35 cellular contexts compared by ENCODE assay signal in the genomic region with DNA sequence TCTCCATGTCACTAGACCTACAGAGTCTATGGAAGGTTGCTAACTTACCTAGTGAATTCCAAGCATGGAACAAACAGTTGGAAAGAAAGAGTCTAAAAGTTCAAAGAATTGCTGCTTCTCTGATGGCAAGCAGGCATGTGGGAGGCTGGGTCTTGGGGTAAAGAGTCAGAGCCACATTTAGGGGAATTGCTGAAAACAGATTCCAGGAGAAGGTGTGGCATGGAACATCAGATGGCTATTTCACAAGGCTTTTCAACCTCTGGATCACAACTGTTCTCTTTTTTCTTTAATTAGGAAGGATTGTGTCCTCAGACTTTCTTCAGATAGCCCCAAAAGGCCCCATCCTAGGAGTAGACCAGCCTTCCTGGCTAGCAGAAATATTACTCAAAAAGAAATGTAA.
"Had no signal": no experiment of that assay in that cellular context is flagged by ENCODE, and none has a peak within 500 bp of the region (broad histone marks: within the 10 kb centered on the region; RNA-seq: fewer than 3 reads in every experiment).

No MANE protein-coding gene starts in this region.

- H3K36me3 ChIP-seq: MG63 had no signal

- H3K27me3 ChIP-seq: MG63 had no signal

- H3K4me3 ChIP-seq: MG63 had no signal

- DNase-seq: Karpas-422, Kasumi-1, MG63, MM.1S, MV-4-11, NCI-H1048, NCI-H1092, NCI-H1092 treated with DMSO at 0.1 percent for 48 hours, NCI-H1105, NCI-H1105 treated with DMSO at 0.1 percent for 48 hours, NCI-H1417, NCI-H1417 treated with DMSO at 0.1 percent for 48 hours, NCI-H1436, NCI-H1436 treated with DMSO at 0.1 percent for 48 hours, NCI-H146, NCI-H1694, NCI-H1694 treated with DMSO at 0.1 percent for 48 hours, NCI-H187, NCI-H187 treated with DMSO at 0.1 percent for 48 hours, NCI-H1930, NCI-H2029, NCI-H2029 treated with DMSO at 0.1 percent for 48 hours, NCI-H2081, NCI-H2081 treated with DMSO at 0.1 percent for 48 hours, NCI-H2107, NCI-H2171, NCI-H2171 treated with DMSO at 0.1 percent for 48 hours, NCI-H2227 treated with DMSO at 0.1 percent for 48 hours, NCI-H226, NCI-H345, NCI-H446, NCI-H446 treated with DMSO at 0.1 percent for 48 hours, NCI-H510A, NCI-H510A treated with DMSO at 0.1 percent for 48 hours had no signal

- H3K9ac ChIP-seq: KMS-11 had no signal

- H3K27ac ChIP-seq: KMS-11 had no signal

- H3K9me3 ChIP-seq: MG63 had no signal

- H3K4me2 ChIP-seq: KMS-11 had no signal
